1 cellular context compared by ENCODE assay signal in genomic region chr17:67278363-67278762, GRCh38.
A peak's percentile ranks its signal among the peaks of the same experiment; 100 is the strongest.
TF ChIP-seq lines count a peak whose summit lies in the region.

No MANE protein-coding gene starts in this region.

TF ChIP-seq in K562, 482 proteins besides CTCF, POLR2A, EP300 and RAD21 (continued from another document):
- TF ChIP-seq REST (CRISPR knock-in tag; IDR thresholded peaks at IDR 0.05; ENCODE audit: low read depth) (no peak), CUX1 (CRISPR knock-in tag; IDR thresholded peaks at IDR 0.05) (no peak), HEY1 (CRISPR knock-in tag; IDR thresholded peaks at IDR 0.05; ENCODE audit: borderline replicate concordance) (no peak), SMAD4 (CRISPR knock-in tag; conservative IDR thresholded peaks at IDR 0.05) (peak; percentile 49; the same call in 1 of the 2 replicates), ZNF12 (CRISPR knock-in tag; IDR thresholded peaks at IDR 0.05) (no peak), PTTG1 (tag; IDR thresholded peaks at IDR 0.05; ENCODE audit: low read depth) (peak; percentile 50; the same call in 1 of the 2 replicates), PTRF (tag; IDR thresholded peaks at IDR 0.05) (peak; percentile 68; the same call in 1 of the 2 replicates), TAF7 (tag; IDR thresholded peaks at IDR 0.05) (no peak), DIDO1 (tag; IDR thresholded peaks at IDR 0.05; ENCODE audit: low read depth) (no peak), MNT (conservative IDR thresholded peaks at IDR 0.05) (no peak), ARID2 (IDR thresholded peaks at IDR 0.05) (no peak), PRMT5 (CRISPR knock-in tag; IDR thresholded peaks at IDR 0.05) (no peak), GTF2A2 (tag; IDR thresholded peaks at IDR 0.05) (0 out of 2 replicates have a peak, but pooled peaks have one; percentile 45), HMBOX1 (IDR thresholded peaks at IDR 0.05) (no peak), TCFL5 (CRISPR knock-in tag; conservative IDR thresholded peaks at IDR 0.05) (no peak), NR2C1 (IDR thresholded peaks at IDR 0.05) (no peak), NR2C1 (tag; IDR thresholded peaks at IDR 0.05) (peak; percentile 21; the same call in 1 of the 2 replicates), ZNF175 (CRISPR knock-in tag; IDR thresholded peaks at IDR 0.05; ENCODE audit: low read depth) (no peak), MCM5 (IDR thresholded peaks at IDR 0.05; ENCODE audit: low read depth) (no peak), MAX (CRISPR knock-in tag; IDR thresholded peaks at IDR 0.05) (no peak), CAMTA2 (CRISPR knock-in tag; conservative IDR thresholded peaks at IDR 0.05) (no peak), ZNF282 (CRISPR knock-in tag; IDR thresholded peaks at IDR 0.05) (no peak), ZNF583 (CRISPR knock-in tag; IDR thresholded peaks at IDR 0.05) (no peak), IRF2 (CRISPR knock-in tag; IDR thresholded peaks at IDR 0.05) (no peak), ZBTB9 (CRISPR knock-in tag; IDR thresholded peaks at IDR 0.05) (no peak), PYGO2 (tag; IDR thresholded peaks at IDR 0.05) (peak; percentile 83), PBX2 (CRISPR knock-in tag; IDR thresholded peaks at IDR 0.05; ENCODE audit: low read depth) (no peak), PBX2 (tag; conservative IDR thresholded peaks at IDR 0.05; ENCODE audit: low read depth) (no peak), MLX (CRISPR knock-in tag; conservative IDR thresholded peaks at IDR 0.05) (no peak), SMARCB1 (IDR thresholded peaks at IDR 0.05; ENCODE audit: insufficient read length, low read depth) (no peak), TSC22D4 (tag; IDR thresholded peaks at IDR 0.05) (no peak), HDAC8 (tag; IDR thresholded peaks at IDR 0.05) (peak; percentile 85; the same call in 1 of the 2 replicates), HSF4 (CRISPR knock-in tag; IDR thresholded peaks at IDR 0.05; ENCODE audit: borderline replicate concordance) (no peak), MED1 (CRISPR knock-in tag; IDR thresholded peaks at IDR 0.05; ENCODE audit: borderline replicate concordance) (no peak), POLR3A (IDR thresholded peaks at IDR 0.05; ENCODE audit: borderline replicate concordance, extremely low read depth, insufficient read depth, insufficient read length) (no peak), SMAD3 (CRISPR knock-in tag; conservative IDR thresholded peaks at IDR 0.05) (0 out of 2 replicates have a peak, but pooled peaks have one; percentile 51)
TF ChIP-seq in K562: peak in this region for 16.
